In genomic region chr1:156111355-156111962, GRCh38 we compare ENCODE assay signal across 20 cellular contexts. TPM values are rescaled to one million over a fixed set of nuclear protein-coding genes. Genes with fewer than 3 reads are reported as not detected.
DNase-seq lines count a peak whose midpoint lies in the region; ATAC-seq and TF ChIP-seq lines count a peak whose summit lies in the region.
"Had no signal": no experiment of that assay in that cellular context is flagged by ENCODE, and none has a peak within 500 bp of the region (broad histone marks: within the 10 kb centered on the region; RNA-seq: fewer than 3 reads in every experiment).

No MANE protein-coding gene starts in this region.

- no peaks in the 10 kb centered on the region for H3K9me3 ChIP-seq in esophagus squamous epithelium
- H3K9me3 ChIP-seq: prostate gland had no signal

- H3K27me3 ChIP-seq in esophagus squamous epithelium, result no peaks in the 10 kb centered on the region

- H3K4me3 ChIP-seq in esophagus squamous epithelium, result no peak overlapping the region
- H3K4me3 ChIP-seq: prostate gland had no signal

- peak; percentile 45 for DNase-seq in ACHN
- peak; percentile 68 for DNase-seq in NCI-H345 treated with DMSO at 0.1 percent for 48 hours (lab: John Stamatoyannopoulos, UW; ENCODE audit: unreplicated experiment)
- DNase-seq in esophagus squamous epithelium (lab: John Stamatoyannopoulos, UW), result no peak
- DNase-seq in renal cortical epithelial cell (ENCODE audit: low read depth), result peak; percentile 82
- no peak for DNase-seq in CD1c-positive myeloid dendritic cell (ENCODE audit: extremely low spot score)
- DNase-seq: activated CD4-positive, alpha-beta T cell treated with anti-CD3 and anti-CD28 coated beads, Interleukin-2, amount 50 U/mL, for 4 hours; activated T-cell treated with anti-CD3 and anti-CD28 coated beads, Interleukin-2, amount 50 U/mL, for 1 hour; effector CD4-positive, alpha-beta T cell; HCEC 1CT; natural killer cell; NCI-H1930; NCI-H526 treated with DMSO at 0.1 percent for 48 hours; stimulated activated naive CD8-positive, alpha-beta T cell treated with anti-CD3 and anti-CD28 coated beads, Interleukin-15, amount 100 ng/mL, for 72 hours had no signal

- peaks cover 28 to 72% (median 32%) of the 10 kb centered on the region in 3 donors for H3K4me1 ChIP-seq in esophagus squamous epithelium

- intact Hi-C loops in esophagus squamous epithelium (cut with DNase I), result no loop called here

- in situ Hi-C loops in ACHN (cut with HindIII; ENCODE audit: low pct_ligation_motif_present, low pct_unique_long_range_greater_than_20kb, low sequenced_read_pairs), result no loop called here

- 63 to 65% methylated on average over 4 of the region's 4 CpGs for WGBS in esophagus squamous epithelium, 2 donors

- no peak for TF ChIP-seq CTCF in esophagus squamous epithelium (IDR thresholded peaks at IDR 0.05)

- H3K27ac ChIP-seq in esophagus squamous epithelium, result peak overlapping the region in 3 of 4 donors; percentile 40 to 99 (median 99)

- no peak for TF ChIP-seq POLR2A in esophagus squamous epithelium (IDR thresholded peaks at IDR 0.05)

- ATAC-seq in GM18517 (IDR thresholded peaks at IDR 0.05; ENCODE audit: unreplicated experiment) (no peak), HG03280 (IDR thresholded peaks at IDR 0.05; ENCODE audit: unreplicated experiment) (no peak), HG03354 (IDR thresholded peaks at IDR 0.05; ENCODE audit: poor library complexity, severe bottlenecking, unreplicated experiment) (no peak)
- ATAC-seq: activated naive CD4-positive, alpha-beta T cell treated with anti-CD3 and anti-CD28 coated beads, Interleukin-2, amount 50 U/mL, for 72 hours; natural killer cell; stimulated activated naive CD8-positive, alpha-beta T cell treated with anti-CD3 and anti-CD28 coated beads, Interleukin-15, amount 100 ng/mL, for 72 hours had no signal

- no peaks in the 10 kb centered on the region for H3K36me3 ChIP-seq in esophagus squamous epithelium
- H3K36me3 ChIP-seq: prostate gland had no signal

RNA-seq across cellular contexts. Expression of gene LMNA, which starts 3.1 kb away (rescaled TPM):
- total RNA-seq in esophagus squamous epithelium (100 to 1,000 TPM; 322 to 480 (median 403) TPM), renal cortical epithelial cell (420 and 617 TPM in 2 replicates)

RNA-seq across cellular contexts. Expression of gene MEX3A, which starts 29.2 kb away (rescaled TPM):
- total RNA-seq in esophagus squamous epithelium (1 to 10 TPM in 1 of 4 donors, under 1 TPM in 3; 0.15 to 1.4 (median 0.65) TPM), renal cortical epithelial cell (5.0 and 7.1 TPM in 2 replicates)

RNA-seq across cellular contexts. Expression of gene SEMA4A, which starts 41.9 kb away (rescaled TPM):
- 10 to 100 TPM; 21.4 to 36.6 (median 23.1) TPM for total RNA-seq in esophagus squamous epithelium
- 0.69 and 7.4 TPM in 2 replicates for total RNA-seq in renal cortical epithelial cell

RNA-seq across cellular contexts. Expression of gene RAB25, which starts 50.5 kb away (rescaled TPM):
- total RNA-seq in esophagus squamous epithelium (100 to 1,000 TPM; 190 to 482 (median 272) TPM), renal cortical epithelial cell (0.50 and 43.9 TPM in 2 replicates)
- total RNA-seq: fibroblast of lung, OCI-LY7 had no signal

RNA-seq across cellular contexts. Expression of gene LAMTOR2, which starts 56.9 kb away (rescaled TPM):
- 10 to 100 TPM; 41.4 to 67.1 (median 53.3) TPM for total RNA-seq in esophagus squamous epithelium
- 53.6 and 79.0 TPM in 2 replicates for total RNA-seq in renal cortical epithelial cell

Comparison
In these comparisons a context has a peak if more than half of its experiments do, and no peak if none do; other contexts are left out.
1. DNase-seq: peak in ACHN (single experiment), NCI-H345 treated with DMSO at 0.1 percent for 48 hours (single experiment) and renal cortical epithelial cell (single experiment); none in esophagus squamous epithelium (single experiment) and CD1c-positive myeloid dendritic cell (single experiment).